In the genomic region with DNA sequence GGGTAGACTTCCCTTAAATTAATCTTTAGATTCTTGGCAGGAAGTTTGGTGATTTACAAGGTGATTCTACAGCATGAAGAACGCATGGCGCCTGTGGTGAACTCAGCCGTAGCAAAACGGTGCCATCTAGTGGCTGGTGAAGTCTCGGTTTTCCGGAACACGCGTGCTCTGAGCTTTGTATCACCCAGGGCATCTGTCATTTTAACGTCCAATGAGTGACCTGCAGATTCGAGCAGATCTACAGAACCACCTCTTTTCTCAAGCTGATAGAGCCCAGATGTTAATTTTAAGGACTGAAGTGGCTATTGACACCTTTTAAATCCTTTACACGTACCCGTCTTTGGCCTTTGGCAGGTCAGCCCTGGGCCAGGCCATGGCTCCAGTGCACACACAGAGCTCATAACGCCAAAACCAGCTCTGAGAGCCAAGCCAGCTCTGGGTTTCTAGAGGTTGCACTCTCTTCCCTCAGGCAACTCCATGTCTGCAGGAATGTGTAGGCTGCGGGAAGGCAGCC, we compare ENCODE assay signal across 1 cellular context.
A peak's percentile ranks its signal among the peaks of the same experiment; 100 is the strongest.
TF ChIP-seq lines count a peak whose summit lies in the region.
"Not testable (repeated sequence)": the region's sequence is repeated elsewhere in the genome, so short reads cannot be mapped to it uniquely, and the experiment has no call there.

No MANE protein-coding gene starts in this region.

TF ChIP-seq in HepG2, 621 proteins besides CTCF, POLR2A, EP300 and RAD21 (continued from another document and continues in another):
- TF ChIP-seq ZNF501 (CRISPR knock-in tag; IDR thresholded peaks at IDR 0.05): peak; percentile 57; the same call in 1 of the 2 replicates
- TF ChIP-seq MIXL1 (CRISPR knock-in tag; IDR thresholded peaks at IDR 0.05): peak; percentile 35; the same call in 1 of the 2 replicates
- TF ChIP-seq ZNF256 (CRISPR knock-in tag; conservative IDR thresholded peaks at IDR 0.05): 0 out of 2 replicates have a peak, but pooled peaks have one; percentile 41
- peak; percentile 49; the same call in 1 of the 2 replicates for TF ChIP-seq IRF2 (CRISPR knock-in tag; IDR thresholded peaks at IDR 0.05)
- TF ChIP-seq, protein P1, sequence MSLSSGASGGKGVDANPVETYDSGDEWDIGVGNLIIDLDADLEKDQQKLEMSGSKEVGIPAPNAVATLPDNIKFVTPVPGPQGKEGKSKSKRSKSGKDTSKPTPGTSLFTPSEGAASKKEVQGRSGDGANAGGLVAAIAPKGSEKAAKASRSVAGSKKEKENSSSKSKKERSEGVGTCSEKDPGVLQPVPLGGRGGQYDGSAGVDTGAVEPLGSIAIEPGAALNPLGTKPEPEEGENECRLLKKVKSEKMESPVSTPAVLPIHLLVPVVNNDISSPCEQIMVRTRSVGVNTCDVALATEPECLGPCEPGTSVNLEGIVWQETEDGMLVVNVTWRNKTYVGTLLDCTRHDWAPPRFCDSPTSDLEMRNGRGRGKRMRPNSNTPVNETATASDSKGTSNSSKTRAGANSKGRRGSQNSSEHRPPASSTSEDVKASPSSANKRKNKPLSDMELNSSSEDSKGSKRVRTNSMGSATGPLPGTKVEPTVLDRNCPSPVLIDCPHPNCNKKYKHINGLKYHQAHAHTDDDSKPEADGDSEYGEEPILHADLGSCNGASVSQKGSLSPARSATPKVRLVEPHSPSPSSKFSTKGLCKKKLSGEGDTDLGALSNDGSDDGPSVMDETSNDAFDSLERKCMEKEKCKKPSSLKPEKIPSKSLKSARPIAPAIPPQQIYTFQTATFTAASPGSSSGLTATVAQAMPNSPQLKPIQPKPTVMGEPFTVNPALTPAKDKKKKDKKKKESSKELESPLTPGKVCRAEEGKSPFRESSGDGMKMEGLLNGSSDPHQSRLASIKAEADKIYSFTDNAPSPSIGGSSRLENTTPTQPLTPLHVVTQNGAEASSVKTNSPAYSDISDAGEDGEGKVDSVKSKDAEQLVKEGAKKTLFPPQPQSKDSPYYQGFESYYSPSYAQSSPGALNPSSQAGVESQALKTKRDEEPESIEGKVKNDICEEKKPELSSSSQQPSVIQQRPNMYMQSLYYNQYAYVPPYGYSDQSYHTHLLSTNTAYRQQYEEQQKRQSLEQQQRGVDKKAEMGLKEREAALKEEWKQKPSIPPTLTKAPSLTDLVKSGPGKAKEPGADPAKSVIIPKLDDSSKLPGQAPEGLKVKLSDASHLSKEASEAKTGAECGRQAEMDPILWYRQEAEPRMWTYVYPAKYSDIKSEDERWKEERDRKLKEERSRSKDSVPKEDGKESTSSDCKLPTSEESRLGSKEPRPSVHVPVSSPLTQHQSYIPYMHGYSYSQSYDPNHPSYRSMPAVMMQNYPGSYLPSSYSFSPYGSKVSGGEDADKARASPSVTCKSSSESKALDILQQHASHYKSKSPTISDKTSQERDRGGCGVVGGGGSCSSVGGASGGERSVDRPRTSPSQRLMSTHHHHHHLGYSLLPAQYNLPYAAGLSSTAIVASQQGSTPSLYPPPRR (CRISPR knock-in tag; IDR thresholded peaks at IDR 0.05; ENCODE audit: borderline replicate concordance): 0 out of 2 replicates have a peak, but pooled peaks have one; percentile 22
- peak; percentile 72 for TF ChIP-seq GATAD2A (CRISPR knock-in tag; IDR thresholded peaks at IDR 0.05)
- TF ChIP-seq, protein P2, sequence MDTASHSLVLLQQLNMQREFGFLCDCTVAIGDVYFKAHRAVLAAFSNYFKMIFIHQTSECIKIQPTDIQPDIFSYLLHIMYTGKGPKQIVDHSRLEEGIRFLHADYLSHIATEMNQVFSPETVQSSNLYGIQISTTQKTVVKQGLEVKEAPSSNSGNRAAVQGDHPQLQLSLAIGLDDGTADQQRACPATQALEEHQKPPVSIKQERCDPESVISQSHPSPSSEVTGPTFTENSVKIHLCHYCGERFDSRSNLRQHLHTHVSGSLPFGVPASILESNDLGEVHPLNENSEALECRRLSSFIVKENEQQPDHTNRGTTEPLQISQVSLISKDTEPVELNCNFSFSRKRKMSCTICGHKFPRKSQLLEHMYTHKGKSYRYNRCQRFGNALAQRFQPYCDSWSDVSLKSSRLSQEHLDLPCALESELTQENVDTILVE (CRISPR knock-in tag; IDR thresholded peaks at IDR 0.05): 0 out of 2 replicates have a peak, but pooled peaks have one; percentile 30
- TF ChIP-seq NFKB2 (CRISPR knock-in tag; IDR thresholded peaks at IDR 0.05; ENCODE audit: borderline replicate concordance): peak; percentile 82; the same call in 1 of the 2 replicates
- TF ChIP-seq, protein P3, sequence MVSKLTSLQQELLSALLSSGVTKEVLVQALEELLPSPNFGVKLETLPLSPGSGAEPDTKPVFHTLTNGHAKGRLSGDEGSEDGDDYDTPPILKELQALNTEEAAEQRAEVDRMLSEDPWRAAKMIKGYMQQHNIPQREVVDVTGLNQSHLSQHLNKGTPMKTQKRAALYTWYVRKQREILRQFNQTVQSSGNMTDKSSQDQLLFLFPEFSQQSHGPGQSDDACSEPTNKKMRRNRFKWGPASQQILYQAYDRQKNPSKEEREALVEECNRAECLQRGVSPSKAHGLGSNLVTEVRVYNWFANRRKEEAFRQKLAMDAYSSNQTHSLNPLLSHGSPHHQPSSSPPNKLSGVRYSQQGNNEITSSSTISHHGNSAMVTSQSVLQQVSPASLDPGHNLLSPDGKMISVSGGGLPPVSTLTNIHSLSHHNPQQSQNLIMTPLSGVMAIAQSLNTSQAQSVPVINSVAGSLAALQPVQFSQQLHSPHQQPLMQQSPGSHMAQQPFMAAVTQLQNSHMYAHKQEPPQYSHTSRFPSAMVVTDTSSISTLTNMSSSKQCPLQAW (CRISPR knock-in tag; IDR thresholded peaks at IDR 0.05): peak; percentile 68; the same call in 1 of the 2 replicates
- peak; percentile 46 for TF ChIP-seq ZFY (CRISPR knock-in tag; IDR thresholded peaks at IDR 0.05)
- TF ChIP-seq ISL2 (CRISPR knock-in tag; IDR thresholded peaks at IDR 0.05): peak; percentile 19; the same call in 1 of the 2 replicates
- peak; percentile 34; the same call in 1 of the 2 replicates for TF ChIP-seq PHF21A (CRISPR knock-in tag; IDR thresholded peaks at IDR 0.05)
- TF ChIP-seq ZNF331 (CRISPR knock-in tag; IDR thresholded peaks at IDR 0.05): 0 out of 2 replicates have a peak, but pooled peaks have one; percentile 35
- TF ChIP-seq STAG1 (CRISPR knock-in tag; IDR thresholded peaks at IDR 0.05): peak; percentile 93
- peak; percentile 34; the same call in 1 of the 2 replicates for TF ChIP-seq ZNF747 (CRISPR knock-in tag; IDR thresholded peaks at IDR 0.05; ENCODE audit: borderline replicate concordance)
- 0 out of 2 replicates have a peak, but pooled peaks have one; percentile 18 for TF ChIP-seq CBFB (CRISPR knock-in tag; IDR thresholded peaks at IDR 0.05)
- peak; percentile 46; the same call in 1 of the 2 replicates for TF ChIP-seq DMAP1 (CRISPR knock-in tag; IDR thresholded peaks at IDR 0.05)
- TF ChIP-seq, protein P4, sequence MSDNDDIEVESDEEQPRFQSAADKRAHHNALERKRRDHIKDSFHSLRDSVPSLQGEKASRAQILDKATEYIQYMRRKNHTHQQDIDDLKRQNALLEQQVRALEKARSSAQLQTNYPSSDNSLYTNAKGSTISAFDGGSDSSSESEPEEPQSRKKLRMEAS (IDR thresholded peaks at IDR 0.05): peak; percentile 82
- TF ChIP-seq ZNF614 (CRISPR knock-in tag; IDR thresholded peaks at IDR 0.05; ENCODE audit: borderline replicate concordance): peak; percentile 19; the same call in 1 of the 2 replicates
- peak; percentile 95 for TF ChIP-seq SMC3 (IDR thresholded peaks at IDR 0.05; ENCODE audit: low read length)
- 0 out of 2 replicates have a peak, but pooled peaks have one; percentile 13 for TF ChIP-seq TFDP2 (CRISPR knock-in tag; IDR thresholded peaks at IDR 0.05)
- 0 out of 2 replicates have a peak, but pooled peaks have one; percentile 73 for TF ChIP-seq ZFP90 (CRISPR knock-in tag; IDR thresholded peaks at IDR 0.05; ENCODE audit: borderline replicate concordance)
- TF ChIP-seq CREM (IDR thresholded peaks at IDR 0.05): 0 out of 2 replicates have a peak, but pooled peaks have one; percentile 29
- not testable (repeated sequence) for TF ChIP-seq CREM (CRISPR knock-in tag; IDR thresholded peaks at IDR 0.05); ATF7 (IDR thresholded peaks at IDR 0.05); SOX6 (IDR thresholded peaks at IDR 0.05)
- peak; percentile 36; the same call in 1 of the 2 replicates for TF ChIP-seq RXRA (CRISPR knock-in tag; IDR thresholded peaks at IDR 0.05)
- TF ChIP-seq ATF7 (CRISPR knock-in tag; IDR thresholded peaks at IDR 0.05): 0 out of 2 replicates have a peak, but pooled peaks have one; percentile 24
- peak; percentile 74; the same call in 1 of the 2 replicates for TF ChIP-seq TSC22D2 (CRISPR knock-in tag; IDR thresholded peaks at IDR 0.05; ENCODE audit: borderline replicate concordance)
- peak; percentile 57; the same call in 1 of the 2 replicates for TF ChIP-seq ZBTB7B (CRISPR knock-in tag; IDR thresholded peaks at IDR 0.05)
- peak; percentile 52; the same call in 1 of the 2 replicates for TF ChIP-seq TBX2 (CRISPR knock-in tag; IDR thresholded peaks at IDR 0.05; ENCODE audit: borderline replicate concordance)
- TF ChIP-seq ZBTB33 (CRISPR knock-in tag; IDR thresholded peaks at IDR 0.05): peak; percentile 58; the same call in 1 of the 2 replicates
- peak; percentile 52; the same call in 1 of the 2 replicates for TF ChIP-seq KDM2A (CRISPR knock-in tag; IDR thresholded peaks at IDR 0.05; ENCODE audit: borderline replicate concordance, low read depth)
- 0 out of 2 replicates have a peak, but pooled peaks have one; percentile 49 for TF ChIP-seq SMAD3 (CRISPR knock-in tag; IDR thresholded peaks at IDR 0.05)
- TF ChIP-seq, protein P5, sequence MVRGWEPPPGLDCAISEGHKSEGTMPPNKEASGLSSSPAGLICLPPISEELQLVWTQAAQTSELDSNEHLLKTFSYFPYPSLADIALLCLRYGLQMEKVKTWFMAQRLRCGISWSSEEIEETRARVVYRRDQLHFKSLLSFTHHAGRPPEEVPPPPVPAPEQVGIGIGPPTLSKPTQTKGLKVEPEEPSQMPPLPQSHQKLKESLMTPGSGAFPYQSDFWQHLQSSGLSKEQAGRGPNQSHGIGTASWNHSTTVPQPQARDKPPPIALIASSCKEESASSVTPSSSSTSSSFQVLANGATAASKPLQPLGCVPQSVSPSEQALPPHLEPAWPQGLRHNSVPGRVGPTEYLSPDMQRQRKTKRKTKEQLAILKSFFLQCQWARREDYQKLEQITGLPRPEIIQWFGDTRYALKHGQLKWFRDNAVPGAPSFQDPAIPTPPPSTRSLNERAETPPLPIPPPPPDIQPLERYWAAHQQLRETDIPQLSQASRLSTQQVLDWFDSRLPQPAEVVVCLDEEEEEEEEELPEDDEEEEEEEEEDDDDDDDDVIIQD (CRISPR knock-in tag; IDR thresholded peaks at IDR 0.05; ENCODE audit: low read depth): 0 out of 2 replicates have a peak, but pooled peaks have one; percentile 35
- TF ChIP-seq, protein P6, sequence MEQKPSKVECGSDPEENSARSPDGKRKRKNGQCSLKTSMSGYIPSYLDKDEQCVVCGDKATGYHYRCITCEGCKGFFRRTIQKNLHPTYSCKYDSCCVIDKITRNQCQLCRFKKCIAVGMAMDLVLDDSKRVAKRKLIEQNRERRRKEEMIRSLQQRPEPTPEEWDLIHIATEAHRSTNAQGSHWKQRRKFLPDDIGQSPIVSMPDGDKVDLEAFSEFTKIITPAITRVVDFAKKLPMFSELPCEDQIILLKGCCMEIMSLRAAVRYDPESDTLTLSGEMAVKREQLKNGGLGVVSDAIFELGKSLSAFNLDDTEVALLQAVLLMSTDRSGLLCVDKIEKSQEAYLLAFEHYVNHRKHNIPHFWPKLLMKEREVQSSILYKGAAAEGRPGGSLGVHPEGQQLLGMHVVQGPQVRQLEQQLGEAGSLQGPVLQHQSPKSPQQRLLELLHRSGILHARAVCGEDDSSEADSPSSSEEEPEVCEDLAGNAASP (CRISPR knock-in tag; IDR thresholded peaks at IDR 0.05; ENCODE audit: borderline replicate concordance): peak; percentile 39; the same call in 1 of the 2 replicates
- 0 out of 2 replicates have a peak, but pooled peaks have one; percentile 48 for TF ChIP-seq RCOR2 (CRISPR knock-in tag; IDR thresholded peaks at IDR 0.05)
- 0 out of 2 replicates have a peak, but pooled peaks have one; percentile 64 for TF ChIP-seq KLF6 (CRISPR knock-in tag; IDR thresholded peaks at IDR 0.05)
- TF ChIP-seq ZBTB26 (CRISPR knock-in tag; IDR thresholded peaks at IDR 0.05; ENCODE audit: borderline replicate concordance): peak; percentile 39; the same call in 1 of the 2 replicates
- TF ChIP-seq, protein P7, sequence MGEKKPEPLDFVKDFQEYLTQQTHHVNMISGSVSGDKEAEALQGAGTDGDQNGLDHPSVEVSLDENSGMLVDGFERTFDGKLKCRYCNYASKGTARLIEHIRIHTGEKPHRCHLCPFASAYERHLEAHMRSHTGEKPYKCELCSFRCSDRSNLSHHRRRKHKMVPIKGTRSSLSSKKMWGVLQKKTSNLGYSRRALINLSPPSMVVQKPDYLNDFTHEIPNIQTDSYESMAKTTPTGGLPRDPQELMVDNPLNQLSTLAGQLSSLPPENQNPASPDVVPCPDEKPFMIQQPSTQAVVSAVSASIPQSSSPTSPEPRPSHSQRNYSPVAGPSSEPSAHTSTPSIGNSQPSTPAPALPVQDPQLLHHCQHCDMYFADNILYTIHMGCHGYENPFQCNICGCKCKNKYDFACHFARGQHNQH (CRISPR knock-in tag; IDR thresholded peaks at IDR 0.05): peak; percentile 50; the same call in 1 of the 2 replicates
- 0 out of 2 replicates have a peak, but pooled peaks have one; percentile 10 for TF ChIP-seq SOX6 (CRISPR knock-in tag; IDR thresholded peaks at IDR 0.05)
- peak; percentile 64 for TF ChIP-seq SALL1 (CRISPR knock-in tag; IDR thresholded peaks at IDR 0.05)
